Comparison of ENCODE assay signal across 1 cellular context in the genomic region with DNA sequence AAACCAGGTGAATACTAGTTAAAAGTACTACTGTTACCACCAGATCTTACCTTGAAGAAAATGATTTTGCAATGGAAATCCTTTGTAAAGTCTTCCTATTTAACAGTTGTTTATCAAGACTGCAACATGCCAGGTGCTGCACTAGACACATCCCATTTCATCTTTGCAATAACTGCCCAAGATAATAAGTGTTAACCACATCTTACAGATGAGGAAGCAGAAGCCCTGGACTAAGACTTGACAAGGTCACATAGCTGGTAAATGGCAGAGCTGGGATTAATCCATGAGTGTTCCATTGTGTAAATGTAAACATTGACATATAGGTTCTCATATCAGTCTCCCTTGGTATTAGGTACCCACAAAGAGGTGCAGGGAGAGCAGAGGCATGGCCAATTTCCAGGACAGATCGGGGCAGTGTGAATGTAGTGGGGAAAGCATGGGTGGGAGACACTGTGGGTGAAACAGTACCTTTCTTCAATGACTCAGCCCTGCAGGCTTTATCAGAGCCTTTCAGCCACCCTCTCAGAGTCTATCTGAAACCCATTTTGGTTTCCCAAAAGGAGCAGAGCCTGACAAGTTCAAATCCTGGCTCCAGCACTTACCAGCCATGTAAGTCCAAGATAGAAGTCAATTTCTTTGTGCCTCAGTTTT.
TF ChIP-seq lines count a peak whose summit lies in the region.

No MANE protein-coding gene starts in this region.

TF ChIP-seq in K562, 482 proteins besides CTCF, POLR2A, EP300 and RAD21 (continued from another document and continues in another):
- TF ChIP-seq CHD7 (IDR thresholded peaks at IDR 0.05; ENCODE audit: low read depth, low read length) (no peak), ZNF197 (CRISPR knock-in tag; IDR thresholded peaks at IDR 0.05; ENCODE audit: low read depth) (no peak), KDM1A (IDR thresholded peaks at IDR 0.05) (no peak), SMC3 (conservative IDR thresholded peaks at IDR 0.05; ENCODE audit: insufficient read depth, low read depth, low read length) (no peak), E2F6 (IDR thresholded peaks at IDR 0.05; ENCODE audit: borderline replicate concordance in 1 of 2, extremely low read depth in 1 of 2, insufficient read depth in 1 of 2, insufficient read length in 1 of 2, low read depth in 1 of 2, low read length in 1 of 2, poor library complexity in 1 of 2, severe bottlenecking in 1 of 2) (no peak), ZNF561 (CRISPR knock-in tag; conservative IDR thresholded peaks at IDR 0.05) (no peak), CHD2 (IDR thresholded peaks at IDR 0.05; ENCODE audit: low read depth, low read length) (no peak), HNRNPH1 (optimal IDR thresholded peaks at IDR 0.05; ENCODE audit: low read depth, low read length) (no peak)
- TF ChIP-seq, protein P1, sequence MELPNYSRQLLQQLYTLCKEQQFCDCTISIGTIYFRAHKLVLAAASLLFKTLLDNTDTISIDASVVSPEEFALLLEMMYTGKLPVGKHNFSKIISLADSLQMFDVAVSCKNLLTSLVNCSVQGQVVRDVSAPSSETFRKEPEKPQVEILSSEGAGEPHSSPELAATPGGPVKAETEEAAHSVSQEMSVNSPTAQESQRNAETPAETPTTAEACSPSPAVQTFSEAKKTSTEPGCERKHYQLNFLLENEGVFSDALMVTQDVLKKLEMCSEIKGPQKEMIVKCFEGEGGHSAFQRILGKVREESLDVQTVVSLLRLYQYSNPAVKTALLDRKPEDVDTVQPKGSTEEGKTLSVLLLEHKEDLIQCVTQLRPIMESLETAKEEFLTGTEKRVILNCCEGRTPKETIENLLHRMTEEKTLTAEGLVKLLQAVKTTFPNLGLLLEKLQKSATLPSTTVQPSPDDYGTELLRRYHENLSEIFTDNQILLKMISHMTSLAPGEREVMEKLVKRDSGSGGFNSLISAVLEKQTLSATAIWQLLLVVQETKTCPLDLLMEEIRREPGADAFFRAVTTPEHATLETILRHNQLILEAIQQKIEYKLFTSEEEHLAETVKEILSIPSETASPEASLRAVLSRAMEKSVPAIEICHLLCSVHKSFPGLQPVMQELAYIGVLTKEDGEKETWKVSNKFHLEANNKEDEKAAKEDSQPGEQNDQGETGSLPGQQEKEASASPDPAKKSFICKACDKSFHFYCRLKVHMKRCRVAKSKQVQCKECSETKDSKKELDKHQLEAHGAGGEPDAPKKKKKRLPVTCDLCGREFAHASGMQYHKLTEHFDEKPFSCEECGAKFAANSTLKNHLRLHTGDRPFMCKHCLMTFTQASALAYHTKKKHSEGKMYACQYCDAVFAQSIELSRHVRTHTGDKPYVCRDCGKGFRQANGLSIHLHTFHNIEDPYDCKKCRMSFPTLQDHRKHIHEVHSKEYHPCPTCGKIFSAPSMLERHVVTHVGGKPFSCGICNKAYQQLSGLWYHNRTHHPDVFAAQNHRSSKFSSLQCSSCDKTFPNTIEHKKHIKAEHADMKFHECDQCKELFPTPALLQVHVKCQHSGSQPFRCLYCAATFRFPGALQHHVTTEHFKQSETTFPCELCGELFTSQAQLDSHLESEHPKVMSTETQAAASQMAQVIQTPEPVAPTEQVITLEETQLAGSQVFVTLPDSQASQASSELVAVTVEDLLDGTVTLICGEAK (IDR thresholded peaks at IDR 0.05), result no peak
- TF ChIP-seq, protein P1 (CRISPR knock-in tag; IDR thresholded peaks at IDR 0.05), result no peak
- TF ChIP-seq, protein P2, sequence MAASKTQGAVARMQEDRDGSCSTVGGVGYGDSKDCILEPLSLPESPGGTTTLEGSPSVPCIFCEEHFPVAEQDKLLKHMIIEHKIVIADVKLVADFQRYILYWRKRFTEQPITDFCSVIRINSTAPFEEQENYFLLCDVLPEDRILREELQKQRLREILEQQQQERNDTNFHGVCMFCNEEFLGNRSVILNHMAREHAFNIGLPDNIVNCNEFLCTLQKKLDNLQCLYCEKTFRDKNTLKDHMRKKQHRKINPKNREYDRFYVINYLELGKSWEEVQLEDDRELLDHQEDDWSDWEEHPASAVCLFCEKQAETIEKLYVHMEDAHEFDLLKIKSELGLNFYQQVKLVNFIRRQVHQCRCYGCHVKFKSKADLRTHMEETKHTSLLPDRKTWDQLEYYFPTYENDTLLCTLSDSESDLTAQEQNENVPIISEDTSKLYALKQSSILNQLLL (CRISPR knock-in tag; IDR thresholded peaks at IDR 0.05; ENCODE audit: borderline replicate concordance), result no peak
- TF ChIP-seq, protein P3, sequence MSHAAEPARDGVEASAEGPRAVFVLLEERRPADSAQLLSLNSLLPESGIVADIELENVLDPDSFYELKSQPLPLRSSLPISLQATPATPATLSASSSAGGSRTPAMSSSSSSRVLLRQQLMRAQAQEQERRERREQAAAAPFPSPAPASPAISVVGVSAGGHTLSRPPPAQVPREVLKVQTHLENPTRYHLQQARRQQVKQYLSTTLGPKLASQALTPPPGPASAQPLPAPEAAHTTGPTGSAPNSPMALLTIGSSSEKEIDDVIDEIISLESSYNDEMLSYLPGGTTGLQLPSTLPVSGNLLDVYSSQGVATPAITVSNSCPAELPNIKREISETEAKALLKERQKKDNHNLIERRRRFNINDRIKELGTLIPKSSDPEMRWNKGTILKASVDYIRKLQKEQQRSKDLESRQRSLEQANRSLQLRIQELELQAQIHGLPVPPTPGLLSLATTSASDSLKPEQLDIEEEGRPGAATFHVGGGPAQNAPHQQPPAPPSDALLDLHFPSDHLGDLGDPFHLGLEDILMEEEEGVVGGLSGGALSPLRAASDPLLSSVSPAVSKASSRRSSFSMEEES (CRISPR knock-in tag; IDR thresholded peaks at IDR 0.05), result no peak
- TF ChIP-seq, protein P4, sequence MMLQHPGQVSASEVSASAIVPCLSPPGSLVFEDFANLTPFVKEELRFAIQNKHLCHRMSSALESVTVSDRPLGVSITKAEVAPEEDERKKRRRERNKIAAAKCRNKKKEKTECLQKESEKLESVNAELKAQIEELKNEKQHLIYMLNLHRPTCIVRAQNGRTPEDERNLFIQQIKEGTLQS (IDR thresholded peaks at IDR 0.05), result peak; percentile 37; the same call in 1 of the 2 replicates
- TF ChIP-seq, protein P4 (CRISPR knock-in tag; conservative IDR thresholded peaks at IDR 0.05), result no peak
